Comparison of ENCODE assay signal across 11 cellular contexts in genomic region chr1:3351300-3352083, GRCh38.
DNase-seq lines count a peak whose midpoint lies in the region; ATAC-seq and TF ChIP-seq lines count a peak whose summit lies in the region.
"Had no signal": no experiment of that assay in that cellular context is flagged by ENCODE, and none has a peak within 500 bp of the region (broad histone marks: within the 10 kb centered on the region; RNA-seq: fewer than 3 reads in every experiment).

No MANE protein-coding gene starts in this region.

- TF ChIP-seq POLR2A in Peyer's patch (IDR thresholded peaks at IDR 0.05) (no peak), sigmoid colon (IDR thresholded peaks at IDR 0.05) (no peak)

- ATAC-seq in right cardiac atrium, result no peak
- ATAC-seq in activated CD4-positive, CD25-positive, alpha-beta regulatory T cell treated with anti-CD3 and anti-CD28 coated beads, Interleukin-2, amount 50 U/mL, for 24 hours, result no peak

- DNase-seq in DMS79 (lab: John Stamatoyannopoulos, UW) (peak; percentile 26), Peyer's patch (no peak), right cardiac atrium (peak in 1 of 3 donors; percentile 51), sigmoid colon (no peak), activated T-cell treated with anti-CD3 and anti-CD28 coated beads for 4 hours (no peak), AML-193 (lab: John Stamatoyannopoulos, UW) (no peak), MG63 (no peak)
- DNase-seq: activated naive CD4-positive, alpha-beta T cell treated with anti-CD3 and anti-CD28 coated beads, Interleukin-2, amount 50 U/mL, for 16 hours; KBM-7; stimulated activated CD4-positive, alpha-beta T cell treated with anti-CD3 and anti-CD28 coated beads, Interleukin-15, amount 100 ng/mL, for 24 hours had no signal

- WGBS in right cardiac atrium, result 62% methylated on average over 8 of the region's 8 CpGs
- WGBS in sigmoid colon, 2 donors, result 65 to 70% methylated on average over 8 of the region's 8 CpGs

- no peak for TF ChIP-seq EP300 in sigmoid colon (IDR thresholded peaks at IDR 0.05)

- H3K27ac ChIP-seq in Peyer's patch (peak overlapping the region; percentile 9 to 93 (median 59)), right cardiac atrium (ENCODE audit: low read length) (peak overlapping the region; percentile 53), sigmoid colon (peak overlapping the region; percentile 92 to 95 (median 94))

- H3K27me3 ChIP-seq in Peyer's patch (no peaks in the 10 kb centered on the region), right cardiac atrium (ENCODE audit: control insufficient read depth, insufficient read depth) (no peaks in the 10 kb centered on the region), sigmoid colon (no peaks in the 10 kb centered on the region), MG63 (no peaks in the 10 kb centered on the region)

- no peak overlapping the region for H3K4me3 ChIP-seq in Peyer's patch
- H3K4me3 ChIP-seq in right cardiac atrium (ENCODE audit: low read length), result no peak overlapping the region
- peak overlapping the region in 3 of 4 donors; percentile 10 to 20 (median 19) for H3K4me3 ChIP-seq in sigmoid colon
- H3K4me3 ChIP-seq in MG63, result no peak overlapping the region

- H3K4me1 ChIP-seq in Peyer's patch (peaks cover 0 to 34% (median 0%) of the 10 kb centered on the region in 4 donors), right cardiac atrium (ENCODE audit: control insufficient read depth, insufficient read depth, low read length) (peaks cover 10% of the 10 kb centered on the region), sigmoid colon (peaks cover 0 to 50% (median 46%) of the 10 kb centered on the region in 4 donors)

- H3K9me3 ChIP-seq in Peyer's patch (no peaks in the 10 kb centered on the region), right cardiac atrium (ENCODE audit: control insufficient read depth, low read length) (no peaks in the 10 kb centered on the region), sigmoid colon (no peaks in the 10 kb centered on the region), MG63 (no peaks in the 10 kb centered on the region)

- H3K36me3 ChIP-seq in Peyer's patch, result no peaks in the 10 kb centered on the region
- no peaks in the 10 kb centered on the region for H3K36me3 ChIP-seq in sigmoid colon
- no peaks in the 10 kb centered on the region for H3K36me3 ChIP-seq in MG63

- intact Hi-C loops in right cardiac atrium (cut with DNase I), result no loop called here
- intact Hi-C loops in sigmoid colon (cut with DNase I), result loop anchor here (1.0 kb wide), 1 partner anchor 37 kb away; no protein-coding TSS in a partner anchor

- no peak for TF ChIP-seq CTCF in Peyer's patch (IDR thresholded peaks at IDR 0.05)
- no peak for TF ChIP-seq CTCF in sigmoid colon (IDR thresholded peaks at IDR 0.05)

Comparison
In these comparisons a context has a peak if more than half of its experiments do, and no peak if none do; other contexts are left out.
1. H3K4me3 ChIP-seq: peak in sigmoid colon (3 of 4); none in Peyer's patch (0 of 4), right cardiac atrium (single experiment) and MG63 (single experiment).
2. Peak in every context shown above with its lines, with median percentiles within 50 percentile points of each other: H3K27ac ChIP-seq.